Comparison of ENCODE assay signal across 1 cellular context in genomic region chr10:93274419-93274818, GRCh38.
TF ChIP-seq lines count a peak whose summit lies in the region.

No MANE protein-coding gene starts in this region.

TF ChIP-seq in K562, 482 proteins besides CTCF, POLR2A, EP300 and RAD21 (continued from another document):
- TF ChIP-seq ZNF395 (CRISPR knock-in tag; IDR thresholded peaks at IDR 0.05) (0 out of 2 replicates have a peak, but pooled peaks have one; percentile 33), NR4A1 (CRISPR knock-in tag; IDR thresholded peaks at IDR 0.05) (no peak), NR4A1 (tag; IDR thresholded peaks at IDR 0.05) (peak; percentile 93), CREB1 (IDR thresholded peaks at IDR 0.05) (no peak), CREB1 (CRISPR knock-in tag; IDR thresholded peaks at IDR 0.05) (no peak), RHOXF2B (CRISPR knock-in tag; conservative IDR thresholded peaks at IDR 0.05) (no peak), TFAP4 (CRISPR knock-in tag; IDR thresholded peaks at IDR 0.05; ENCODE audit: borderline replicate concordance) (no peak), NCOA1 (IDR thresholded peaks at IDR 0.05; ENCODE audit: low read depth) (no peak), NFXL1 (CRISPR knock-in tag; IDR thresholded peaks at IDR 0.05) (0 out of 2 replicates have a peak, but pooled peaks have one; percentile 22), ZBTB9 (CRISPR knock-in tag; IDR thresholded peaks at IDR 0.05) (0 out of 2 replicates have a peak, but pooled peaks have one; percentile 37), NR2C1 (IDR thresholded peaks at IDR 0.05) (no peak), NR2C1 (tag; IDR thresholded peaks at IDR 0.05) (peak; percentile 50; the same call in 1 of the 2 replicates)
